Comparison of ENCODE assay signal across 1 cellular context in genomic region chr10:11329055-11329673, GRCh38.
TF ChIP-seq lines count a peak whose summit lies in the region.

No MANE protein-coding gene starts in this region.

TF ChIP-seq in SK-N-SH treated with all-trans-retinoic acid at 6 μM for 48 hours, 23 proteins besides CTCF, POLR2A, EP300 and RAD21 (continued from another document):
- TF ChIP-seq CSRNP3 (CRISPR knock-in tag; IDR thresholded peaks at IDR 0.05) (no peak), ISL1 (CRISPR knock-in tag; IDR thresholded peaks at IDR 0.05) (no peak), BACH2 (CRISPR knock-in tag; IDR thresholded peaks at IDR 0.05; ENCODE audit: borderline replicate concordance) (no peak), SNAI2 (CRISPR knock-in tag; IDR thresholded peaks at IDR 0.05) (no peak), ZNF8 (CRISPR knock-in tag; IDR thresholded peaks at IDR 0.05) (no peak)
